ENCODE assay signal across 10 cellular contexts in the genomic region with DNA sequence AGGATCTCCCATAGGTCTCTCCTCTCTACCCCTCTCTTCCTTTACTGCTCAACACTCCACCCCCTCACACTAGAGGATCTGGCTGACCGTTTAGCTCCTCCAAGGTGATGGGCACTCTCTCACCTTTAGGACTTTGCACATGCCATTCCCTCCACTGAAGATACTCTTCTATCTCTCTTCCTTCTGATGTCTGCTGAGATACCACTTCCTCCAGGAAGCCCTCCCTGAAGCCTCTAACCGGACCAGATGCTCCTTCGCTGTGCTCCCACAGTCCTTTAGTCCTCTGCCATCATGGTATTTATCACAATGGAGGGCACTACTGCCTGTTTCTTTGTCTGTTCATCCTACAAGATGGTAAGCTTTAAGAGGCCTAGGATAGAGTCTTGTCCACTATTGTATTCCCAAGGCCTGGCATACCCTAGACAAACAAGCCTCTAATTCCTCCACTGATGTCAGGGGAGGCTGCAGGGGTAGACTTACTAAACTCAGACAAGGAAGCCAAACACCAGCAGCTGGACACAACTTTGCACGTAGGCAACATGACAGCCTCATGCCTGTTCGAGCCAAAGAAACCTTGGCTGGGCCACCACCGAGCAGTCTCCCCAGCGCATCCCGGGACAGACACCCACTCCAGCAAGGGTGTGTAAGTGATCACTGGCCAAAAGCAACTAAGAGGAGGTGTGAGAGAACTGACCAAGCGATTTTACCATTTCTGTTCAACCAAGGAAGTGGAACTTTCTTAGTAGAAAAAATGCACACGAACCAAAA. TPM values are rescaled to one million over a fixed set of nuclear protein-coding genes. Genes with fewer than 3 reads are reported as not detected.
A peak's percentile ranks its signal among the peaks of the same experiment; 100 is the strongest.
DNase-seq lines count a peak whose midpoint lies in the region; ATAC-seq, FAIRE-seq and TF ChIP-seq lines count a peak whose summit lies in the region.
"Had no signal": no experiment of that assay in that cellular context is flagged by ENCODE, and none has a peak within 500 bp of the region (broad histone marks: within the 10 kb centered on the region; RNA-seq: fewer than 3 reads in every experiment).

No MANE protein-coding gene starts in this region.

- H2BK20ac ChIP-seq in H1 (ENCODE audit: low read length): peak overlapping the region; percentile 72

- TF ChIP-seq RAD21 in H1 (IDR thresholded peaks at IDR 0.05 in 1 of 2, conservative IDR thresholded peaks at IDR 0.05 in 1 of 2; ENCODE audit: low read depth in 2 of 2, low read length in 2 of 2): no peak

- H2BK15ac ChIP-seq in H1 (ENCODE audit: low read length): no peak overlapping the region

- H4K91ac ChIP-seq in H1 (replicated peaks; ENCODE audit: insufficient read length, low read length): no peak overlapping the region

- peak overlapping the region; percentile 85 for H2BK5ac ChIP-seq in H1 (ENCODE audit: low read depth, low read length)

- H3K27ac ChIP-seq in DND-41 (ENCODE audit: low read length) (peak overlapping the region; percentile 59; the same call in 1 of the 2 replicates), OCI-LY1 (ENCODE audit: low read depth, low read length, poor library complexity, severe bottlenecking) (peak overlapping the region; percentile 46), H1 (ENCODE audit: low read depth, low read length) (peak overlapping the region; percentile 21; the same call in 1 of the 2 replicates), gastrocnemius medialis (peak overlapping the region in 3 of 4 donors; percentile 36 to 58 (median 47))

- no peak overlapping the region for H3K14ac ChIP-seq in H1 (ENCODE audit: insufficient read length)

- no peaks in the 10 kb centered on the region for H3F3A ChIP-seq in OCI-LY1 (ENCODE audit: insufficient read depth, low read length)

- H3K9me3 ChIP-seq in DND-41 (ENCODE audit: insufficient read depth, low read length, severe bottlenecking) (no peaks in the 10 kb centered on the region), OCI-LY1 (ENCODE audit: low read length) (no peaks in the 10 kb centered on the region), H1 (ENCODE audit: insufficient read depth in 2 of 2, low read depth in 1 of 2, low read length in 1 of 2) (no peaks in the 10 kb centered on the region), gastrocnemius medialis (no peaks in the 10 kb centered on the region)

- no peak overlapping the region for H3K56ac ChIP-seq in H1 (replicated peaks; ENCODE audit: insufficient read length, low read depth, low read length)

- 89% methylated on average over 10 of the region's 10 CpGs; no CpG with 5 or more reads in 1 of the 2 experiments for WGBS in H1 (ENCODE audit: extremely low coverage in 1 of 2, insufficient coverage in 1 of 2, insufficient read length in 1 of 2, insufficient replicate concordance in 2 of 2, low coverage in 1 of 2, low lambda C conversion rate in 2 of 2, missing lambda C conversion rate in 1 of 2), 2 experiments

- H3K4ac ChIP-seq in H1 (replicated peaks; ENCODE audit: insufficient read length, low read depth, low read length): peak overlapping the region; percentile 1

- H3K23ac ChIP-seq in H1 (ENCODE audit: insufficient read length): no peak overlapping the region

- no peak overlapping the region for H2BK120ac ChIP-seq in H1 (replicated peaks; ENCODE audit: low read depth, low read length)

- H2AFZ ChIP-seq in DND-41 (ENCODE audit: low read depth, low read length): no peak overlapping the region
- H2AFZ ChIP-seq in OCI-LY1 (ENCODE audit: low read length): no peak overlapping the region
- H2AFZ ChIP-seq in H1 (ENCODE audit: low read length): no peak overlapping the region

- CTCF ChIA-PET in H1 (lab: Charles Lee; ENCODE audit: partially characterized antibody): interaction anchor here (1.1 to 4.5 kb wide), 2 partner anchors 11 to 37 kb away, joined by 4 to 21 read pairs; no protein-coding TSS in a partner anchor

- no peak overlapping the region for H4K5ac ChIP-seq in H1 (ENCODE audit: insufficient read length, low read depth, low read length)

- H3K36me3 ChIP-seq in DND-41 (ENCODE audit: insufficient read depth, low read length) (peaks cover 86% of the 10 kb centered on the region), OCI-LY1 (ENCODE audit: insufficient read depth, low read length) (peaks cover 87% of the 10 kb centered on the region), H1 (ENCODE audit: control insufficient read depth in 2 of 4, insufficient read depth in 4 of 4, low read length in 3 of 4) (peaks cover 12 to 74% (median 40%) of the 10 kb centered on the region in 4 experiments; a peak in 7 of 8 replicates), gastrocnemius medialis (peaks cover 0 to 15% of the 10 kb centered on the region in 2 donors)

- H4K20me1 ChIP-seq in DND-41 (ENCODE audit: insufficient read depth, low read length) (0 out of 2 replicates have a peak, but pooled peaks cover 3% of the 10 kb centered on the region), OCI-LY1 (ENCODE audit: insufficient read depth, low read length) (no peaks in the 10 kb centered on the region), H1 (replicated peaks in 1 of 2; ENCODE audit: control insufficient read depth in 1 of 2, insufficient read depth in 2 of 2, low read length in 2 of 2) (no peaks in the 10 kb centered on the region)

- H3K4me2 ChIP-seq in DND-41 (ENCODE audit: insufficient read depth, low read length): no peak overlapping the region
- no peak overlapping the region; the same call in 1 of the 2 replicates for H3K4me2 ChIP-seq in OCI-LY1 (ENCODE audit: low read length)
- H3K4me2 ChIP-seq in H1 (ENCODE audit: insufficient read depth in 1 of 2, low read depth in 2 of 2, low read length in 2 of 2): peak overlapping the region in 1 of 2 experiments; percentile 59; a peak in 2 of 4 replicates

- H2BK12ac ChIP-seq in H1 (ENCODE audit: low read depth, low read length): peak overlapping the region; percentile 84; the same call in 1 of the 2 replicates

- no peak for FAIRE-seq in H1 (lab: Jason Lieb, UNC)

- H3K9ac ChIP-seq in DND-41 (ENCODE audit: low read depth, low read length): no peak overlapping the region
- peak overlapping the region; percentile 19; the same call in 1 of the 2 replicates for H3K9ac ChIP-seq in OCI-LY1 (ENCODE audit: low read length)
- H3K9ac ChIP-seq in H1 (replicated peaks in 1 of 4; ENCODE audit: extremely low read depth in 1 of 4, low read depth in 3 of 4, low read length in 3 of 4): no peak overlapping the region; a peak in 1 of 7 replicates

- H3K79me1 ChIP-seq in H1 (ENCODE audit: low read depth, low read length): no peaks in the 10 kb centered on the region

- H3K4me1 ChIP-seq in DND-41 (ENCODE audit: insufficient read depth, low read length): peaks cover 20% of the 10 kb centered on the region
- peaks cover 19% of the 10 kb centered on the region for H3K4me1 ChIP-seq in OCI-LY1 (ENCODE audit: insufficient read depth, low read length, severe bottlenecking)
- peaks cover 4 to 11% (median 8%) of the 10 kb centered on the region in 4 experiments; a peak in 6 of 7 replicates for H3K4me1 ChIP-seq in H1 (replicated peaks in 1 of 4; ENCODE audit: control insufficient read depth in 3 of 4, insufficient read depth in 4 of 4, low read length in 3 of 4)
- H3K4me1 ChIP-seq in gastrocnemius medialis: no peaks in the 10 kb centered on the region

- TF ChIP-seq CTCF in DND-41 (IDR thresholded peaks at IDR 0.05; ENCODE audit: borderline replicate concordance, extremely low read depth, low read length, poor library complexity, severe bottlenecking) (no peak), OCI-LY1 (IDR thresholded peaks at IDR 0.05; ENCODE audit: low read length) (no peak), H1 (IDR thresholded peaks at IDR 0.05; ENCODE audit: control extremely low read depth in 1 of 3, insufficient read depth in 1 of 3, low read depth in 1 of 3, low read length in 3 of 3) (no peak), gastrocnemius medialis (IDR thresholded peaks at IDR 0.05 in 4 of 5, conservative IDR thresholded peaks at IDR 0.05 in 1 of 5) (no peak)

- intact Hi-C loops in gastrocnemius medialis (cut with DNase I; ENCODE audit: low total_unique reads): no loop called here

- H3K27me3 ChIP-seq in DND-41 (ENCODE audit: insufficient read depth, low read length, poor library complexity) (no peaks in the 10 kb centered on the region), OCI-LY1 (ENCODE audit: insufficient read depth, low read length) (no peaks in the 10 kb centered on the region), H1 (replicated peaks in 1 of 4; ENCODE audit: control insufficient read depth in 3 of 4, extremely low read depth in 1 of 4, insufficient read depth in 3 of 4, low read length in 3 of 4) (no peaks in the 10 kb centered on the region), gastrocnemius medialis (no peaks in the 10 kb centered on the region)

- no peak overlapping the region for H3K4me3 ChIP-seq in DND-41 (ENCODE audit: low read depth in 1 of 2, low read length in 2 of 2)
- H3K4me3 ChIP-seq in OCI-LY1 (ENCODE audit: low read depth, low read length, poor library complexity, severe bottlenecking): no peak overlapping the region
- H3K4me3 ChIP-seq in H1 (ENCODE audit: extremely low read depth in 1 of 4, insufficient read depth in 2 of 4, low read depth in 3 of 4, low read length in 4 of 4): no peak overlapping the region
- no peak overlapping the region for H3K4me3 ChIP-seq in gastrocnemius medialis

- no peak overlapping the region for H4K8ac ChIP-seq in H1 (ENCODE audit: extremely low read depth, insufficient read depth, low read length)

- no peak for TF ChIP-seq EP300 in H1 (IDR thresholded peaks at IDR 0.05; ENCODE audit: borderline replicate concordance in 1 of 2, low read depth in 2 of 2, low read length in 2 of 2)

- no peak for TF ChIP-seq POLR2A in H1 (IDR thresholded peaks at IDR 0.05; ENCODE audit: control extremely low read depth in 1 of 2, low read depth in 2 of 2, low read length in 2 of 2)
- TF ChIP-seq POLR2A in gastrocnemius medialis (IDR thresholded peaks at IDR 0.05): no peak

- in situ Hi-C loops in gastrocnemius medialis (cut with MboI; ENCODE audit: low sequenced_read_pairs in 4 of 4): no loop called here

- H2AK5ac ChIP-seq in H1 (ENCODE audit: low read depth, low read length): peak overlapping the region; percentile 83

- POLR2A ChIA-PET in H1 (lab: Charles Lee; ENCODE audit: partially characterized antibody): interaction anchor here (1.0 to 1.9 kb wide), 7 partner anchors 13 to 47 kb away, joined by 3 to 5 read pairs (median 3); no protein-coding TSS in a partner anchor

- no peaks in the 10 kb centered on the region for H3K9me2 ChIP-seq in OCI-LY1 (ENCODE audit: low read depth, low read length)

- H3K23me2 ChIP-seq in H1 (ENCODE audit: low read depth, low read length): no peaks in the 10 kb centered on the region

- ATAC-seq in DND-41 (ENCODE audit: insufficient read depth, low read depth) (no peak), gastrocnemius medialis (peak in 1 of 2 donors; percentile 36), HG03139 (IDR thresholded peaks at IDR 0.05; ENCODE audit: unreplicated experiment) (no peak), HG03045 (IDR thresholded peaks at IDR 0.05; ENCODE audit: unreplicated experiment) (no peak)
- no peak for ATAC-seq in activated CD4-positive, CD25-positive, alpha-beta regulatory T cell treated with anti-CD3 and anti-CD28 coated beads, Interleukin-2, amount 50 U/mL, for 24 hours

- no peaks in the 10 kb centered on the region for H3K79me2 ChIP-seq in DND-41 (ENCODE audit: insufficient read depth, low read length)
- no peaks in the 10 kb centered on the region for H3K79me2 ChIP-seq in OCI-LY1 (ENCODE audit: insufficient read depth, low read length)
- no peaks in the 10 kb centered on the region for H3K79me2 ChIP-seq in H1 (ENCODE audit: control insufficient read depth in 1 of 2, insufficient read depth in 2 of 2, low read length in 2 of 2)

- peak overlapping the region; percentile 87 for H3K18ac ChIP-seq in H1 (ENCODE audit: extremely low read depth, low read length)

- DNase-seq in DND-41 (no peak), H1 (ENCODE audit: low read depth in 1 of 2, low spot score in 2 of 2) (no peak), gastrocnemius medialis (peak; percentile 13 to 56), DMS 273 treated with DMSO at 0.1 percent for 48 hours (lab: John Stamatoyannopoulos, UW) (no peak)
- DNase-seq: NCI-H2081 had no signal

RNA-seq across cellular contexts. Expression of a gene that starts 20.2 kb away (rescaled TPM):
- total RNA-seq in H1 (2021; fragmentation: NEBNext Ultra II Directional; extraction: Animal tissue kit (Norgen Biotek cat#: 25700)): 0.90 TPM in 1 of 2 replicates, not detected in the other
- 0.66 and 1.3 TPM in 2 replicates for polyA plus RNA-seq in H1 (2011; rRNA removed)
- 1.1 TPM for polyA plus RNA-seq in H1 (2011; cell fraction: cytosol; rRNA removed)
- polyA plus RNA-seq in H1 (2011; cell fraction: nucleus; rRNA removed): 0.17 TPM
- 1.0 to 1.8 TPM (median 1.5 TPM) in 4 replicates for polyA plus RNA-seq in H1 (2012, experiment 1 of 2)
- 0.33 TPM for polyA plus RNA-seq in H1 (2012, experiment 2 of 2)
- polyA plus RNA-seq in H1 (2013, experiment 1 of 2): 0.24 TPM
- polyA plus RNA-seq in H1 (2013, experiment 2 of 2): 0.29 TPM
- polyA minus RNA-seq in H1 (2011; rRNA and poly(A)+ RNA removed): 0.51 TPM in 1 of 2 replicates, not detected in the other
- not detected for polyA minus RNA-seq in H1 (2011; cell fraction: cytosol; rRNA and poly(A)+ RNA removed)
- polyA minus RNA-seq in H1 (2011; cell fraction: nucleus; rRNA and poly(A)+ RNA removed): not detected
- total RNA-seq in gastrocnemius medialis: 10 to 100 TPM in 1 of 4 donors, 1 to 10 TPM in 1, not detected in 2; 6.3 to 15.6 TPM
- total RNA-seq: occipital lobe had no signal

RNA-seq across cellular contexts. Expression of a gene that starts 27.0 kb away (rescaled TPM):
- not detected in 2 replicates for total RNA-seq in H1 (2021; fragmentation: NEBNext Ultra II Directional; extraction: Animal tissue kit (Norgen Biotek cat#: 25700))
- 0.32 TPM in 1 of 2 replicates, not detected in the other for polyA plus RNA-seq in H1 (2011; rRNA removed)
- not detected for polyA plus RNA-seq in H1 (2011; cell fraction: cytosol; rRNA removed)
- not detected for polyA plus RNA-seq in H1 (2011; cell fraction: nucleus; rRNA removed)
- not detected in 4 replicates for polyA plus RNA-seq in H1 (2012, experiment 1 of 2)
- not detected for polyA plus RNA-seq in H1 (2012, experiment 2 of 2)
- polyA plus RNA-seq in H1 (2013, experiment 1 of 2): not detected
- not detected for polyA plus RNA-seq in H1 (2013, experiment 2 of 2)
- not detected in 2 replicates for polyA minus RNA-seq in H1 (2011; rRNA and poly(A)+ RNA removed)
- polyA minus RNA-seq in H1 (2011; cell fraction: cytosol; rRNA and poly(A)+ RNA removed): not detected
- polyA minus RNA-seq in H1 (2011; cell fraction: nucleus; rRNA and poly(A)+ RNA removed): not detected
- 10 to 100 TPM in 2 of 4 donors, not detected in 2; 33.5 to 92.8 TPM for total RNA-seq in gastrocnemius medialis
- total RNA-seq: occipital lobe had no signal

RNA-seq across cellular contexts. Expression of a gene that starts 37.9 kb away (rescaled TPM):
- 25.9 and 27.4 TPM in 2 replicates for total RNA-seq in H1 (2021; fragmentation: NEBNext Ultra II Directional; extraction: Animal tissue kit (Norgen Biotek cat#: 25700))
- polyA plus RNA-seq in H1 (2011; rRNA removed): 21.0 and 28.3 TPM in 2 replicates
- polyA plus RNA-seq in H1 (2011; cell fraction: cytosol; rRNA removed): 18.3 TPM
- polyA plus RNA-seq in H1 (2011; cell fraction: nucleus; rRNA removed): 62.7 TPM
- 16.3 to 28.1 TPM (median 25.3 TPM) in 4 replicates for polyA plus RNA-seq in H1 (2012, experiment 1 of 2)
- 16.4 TPM for polyA plus RNA-seq in H1 (2012, experiment 2 of 2)
- polyA plus RNA-seq in H1 (2013, experiment 1 of 2): 16.0 TPM
- 15.2 TPM for polyA plus RNA-seq in H1 (2013, experiment 2 of 2)
- 21.8 and 26.9 TPM in 2 replicates for polyA minus RNA-seq in H1 (2011; rRNA and poly(A)+ RNA removed)
- 32.5 TPM for polyA minus RNA-seq in H1 (2011; cell fraction: cytosol; rRNA and poly(A)+ RNA removed)
- 36.8 TPM for polyA minus RNA-seq in H1 (2011; cell fraction: nucleus; rRNA and poly(A)+ RNA removed)
- 1 to 10 TPM; 2.8 to 5.7 (median 3.8) TPM for total RNA-seq in gastrocnemius medialis

Comparison
In these comparisons a context has a peak if more than half of its experiments do, and no peak if none do; other contexts are left out.
1. DNase-seq: peak in gastrocnemius medialis (2 of 2); none in DND-41 (single experiment), H1 (0 of 2) and DMS 273 treated with DMSO at 0.1 percent for 48 hours (single experiment).
2. Peak in every context shown above with its lines, with median percentiles within 50 percentile points of each other: H3K27ac ChIP-seq.